9 cellular contexts compared by ENCODE assay signal in genomic region chr9:26955222-26955903, GRCh38. TPM values are rescaled to one million over a fixed set of nuclear protein-coding genes. Genes with fewer than 3 reads are reported as not detected.
DNase-seq lines count a peak whose midpoint lies in the region; ATAC-seq and TF ChIP-seq lines count a peak whose summit lies in the region.
"Had no signal": no experiment of that assay in that cellular context is flagged by ENCODE, and none has a peak within 500 bp of the region (broad histone marks: within the 10 kb centered on the region; RNA-seq: fewer than 3 reads in every experiment).

No MANE protein-coding gene starts in this region.

- H3K27me3 ChIP-seq in ACC112 (ENCODE audit: insufficient read depth, low read length) (no peaks in the 10 kb centered on the region), lower lobe of right lung (ENCODE audit: low read depth) (no peaks in the 10 kb centered on the region), tibial nerve (no peaks in the 10 kb centered on the region)

- H3K79me2 ChIP-seq in ACC112 (ENCODE audit: control insufficient read depth, insufficient read depth, low read length, unreplicated experiment): peaks cover 21% of the 10 kb centered on the region

- ATAC-seq in GM18511 (IDR thresholded peaks at IDR 0.05; ENCODE audit: unreplicated experiment) (peak; percentile 40), lower lobe of right lung (peak; percentile 55 to 58), HG02840 (IDR thresholded peaks at IDR 0.05; ENCODE audit: low FRiP score, unreplicated experiment) (no peak)

- TF ChIP-seq EP300 in tibial nerve (IDR thresholded peaks at IDR 0.05): no peak

- H2AFZ ChIP-seq in ACC112 (ENCODE audit: low read length, unreplicated experiment): peak overlapping the region; percentile 89

- H3K27ac ChIP-seq in ACC112 (ENCODE audit: low read depth, low read length) (peak overlapping the region; percentile 76), lower lobe of right lung (peak overlapping the region; percentile 91), tibial nerve (peak overlapping the region; percentile 85 to 93 (median 90))

- 64 to 69% methylated on average over 4 of the region's 4 CpGs for WGBS in tibial nerve, 2 donors

- no peak for TF ChIP-seq CTCF in cardiac fibroblast (IDR thresholded peaks at IDR 0.05; ENCODE audit: low read depth, low read length)
- TF ChIP-seq CTCF in lower lobe of right lung (IDR thresholded peaks at IDR 0.05): no peak
- TF ChIP-seq CTCF in tibial nerve (IDR thresholded peaks at IDR 0.05): no peak

- DNase-seq in NCI-H748 (lab: John Stamatoyannopoulos, UW; ENCODE audit: unreplicated experiment) (peak; percentile 33), cardiac fibroblast (ENCODE audit: low read depth in 2 of 2) (peak; percentile 25 to 47), lower lobe of right lung (no peak), tibial nerve (ENCODE audit: low spot score in 2 of 2) (no peak), LoVo (ENCODE audit: low spot score) (no peak)

- H3K4me3 ChIP-seq in ACC112 (ENCODE audit: low read depth, low read length) (peak overlapping the region; percentile 83), cardiac fibroblast (replicated peaks in 1 of 2; ENCODE audit: low read depth in 2 of 2, low read length in 2 of 2) (peak overlapping the region; percentile 57 to 67), lower lobe of right lung (peak overlapping the region; percentile 58), tibial nerve (peak overlapping the region; percentile 38 to 75 (median 64))

- H3K4me1 ChIP-seq in ACC112 (ENCODE audit: control insufficient read depth, insufficient read depth, low read length, unreplicated experiment) (peaks cover 17% of the 10 kb centered on the region), lower lobe of right lung (peaks cover 13% of the 10 kb centered on the region), tibial nerve (peaks cover 0 to 27% (median 0%) of the 10 kb centered on the region in 4 donors)

- no peak for TF ChIP-seq POLR2A in tibial nerve (IDR thresholded peaks at IDR 0.05)

- intact Hi-C loops in lower lobe of right lung (cut with DNase I): no loop called here

- H3K36me3 ChIP-seq in ACC112 (ENCODE audit: insufficient read depth, low read length) (no peaks in the 10 kb centered on the region), lower lobe of right lung (no peaks in the 10 kb centered on the region), tibial nerve (no peaks in the 10 kb centered on the region)

- H3K9me3 ChIP-seq in lower lobe of right lung: no peaks in the 10 kb centered on the region
- no peaks in the 10 kb centered on the region for H3K9me3 ChIP-seq in tibial nerve

RNA-seq across cellular contexts. Expression of gene IFT74, which starts 0.8 kb away (rescaled TPM):
- total RNA-seq in lower lobe of right lung (15.6 TPM), tibial nerve (10 to 100 TPM; 17.0 to 24.0 (median 22.2) TPM)

RNA-seq across cellular contexts. Expression of gene PLAA, which starts 8.3 kb away (rescaled TPM):
- 23.1 TPM for total RNA-seq in lower lobe of right lung
- total RNA-seq in tibial nerve: 10 to 100 TPM; 24.3 to 35.2 (median 26.7) TPM

RNA-seq across cellular contexts. Expression of gene LRRC19, which starts 50.1 kb away (rescaled TPM):
- total RNA-seq in lower lobe of right lung (0.27 TPM), tibial nerve (not detected)
- total RNA-seq: lung microvascular endothelial cell had no signal

Comparison
In these comparisons a context has a peak if more than half of its experiments do, and no peak if none do; other contexts are left out.
1. DNase-seq: peak in NCI-H748 (single experiment) and cardiac fibroblast (2 of 2); none in lower lobe of right lung (single experiment), tibial nerve (0 of 2) and LoVo (single experiment).
2. Peak in every context shown above with its lines, with median percentiles within 50 percentile points of each other: H3K27ac ChIP-seq and H3K4me3 ChIP-seq.